In genomic region chr22:36141481-36141880, GRCh38 we compare ENCODE assay signal across 21 cellular contexts. TPM values are rescaled to one million over a fixed set of nuclear protein-coding genes. Genes with fewer than 3 reads are reported as not detected.
DNase-seq lines count a peak whose midpoint lies in the region; ATAC-seq, FAIRE-seq and TF ChIP-seq lines count a peak whose summit lies in the region.
"Had no signal": no experiment of that assay in that cellular context is flagged by ENCODE, and none has a peak within 500 bp of the region (broad histone marks: within the 10 kb centered on the region; RNA-seq: fewer than 3 reads in every experiment).

No MANE protein-coding gene starts in this region.

- no peak for TF ChIP-seq EP300 in gastroesophageal sphincter (IDR thresholded peaks at IDR 0.05)

- no peak overlapping the region for H3K4me3 ChIP-seq in naive thymus-derived CD4-positive, alpha-beta T cell (ENCODE audit: low read length)
- no peak overlapping the region for H3K4me3 ChIP-seq in gastroesophageal sphincter
- H3K4me3 ChIP-seq in thyroid gland (replicated peaks in 1 of 3): no peak overlapping the region
- H3K4me3 ChIP-seq: BLaER1, GM23338 had no signal

- H3K4me1 Mint-ChIP-seq in activated naive CD8-positive, alpha-beta T cell treated with anti-CD3 and anti-CD28 coated beads for 36 hours: peaks cover 23% of the 10 kb centered on the region
- H3K4me1 Mint-ChIP-seq in activated naive CD8-positive, alpha-beta T cell treated with anti-CD3 and anti-CD28 coated beads, Interleukin-2, amount 50 U/mL, for 24 hours: peaks cover 14% of the 10 kb centered on the region
- H3K4me1 Mint-ChIP-seq in central memory CD8-positive, alpha-beta T cell: peaks cover 22% of the 10 kb centered on the region
- H3K4me1 Mint-ChIP-seq in naive thymus-derived CD4-positive, alpha-beta T cell: peaks cover 4 to 52% (median 21%) of the 10 kb centered on the region in 7 donors

- 94% methylated on average over 5 of the region's 9 CpGs; no CpG with 5 or more reads in 1 of the 2 donors for WGBS in gastroesophageal sphincter (ENCODE audit: low coverage in 1 of 2), 2 donors
- 84 to 92% methylated on average over 8 to 9 of the region's 9 CpGs for WGBS in thyroid gland, 2 donors

- H3K36me3 Mint-ChIP-seq in activated naive CD8-positive, alpha-beta T cell treated with anti-CD3 and anti-CD28 coated beads for 36 hours: peaks cover 25% of the 10 kb centered on the region
- peaks cover 11% of the 10 kb centered on the region for H3K36me3 Mint-ChIP-seq in activated naive CD8-positive, alpha-beta T cell treated with anti-CD3 and anti-CD28 coated beads, Interleukin-2, amount 50 U/mL, for 24 hours (ENCODE audit: low read depth)
- peaks cover 35% of the 10 kb centered on the region for H3K36me3 Mint-ChIP-seq in central memory CD8-positive, alpha-beta T cell (ENCODE audit: insufficient read depth)
- H3K36me3 Mint-ChIP-seq in naive thymus-derived CD4-positive, alpha-beta T cell: peaks cover 10 to 56% (median 34%) of the 10 kb centered on the region in 5 donors

- no peak for ATAC-seq in activated naive CD8-positive, alpha-beta T cell treated with anti-CD3 and anti-CD28 coated beads, Interleukin-2, amount 50 U/mL, for 24 hours
- ATAC-seq in central memory CD8-positive, alpha-beta T cell (replicated peaks; ENCODE audit: extremely low read depth, poor library complexity, severe bottlenecking): no peak
- ATAC-seq in naive thymus-derived CD4-positive, alpha-beta T cell: no peak
- ATAC-seq in gastroesophageal sphincter: no peak
- ATAC-seq: CD8-positive, alpha-beta T cell; GM23338; HCT116 had no signal

- no peaks in the 10 kb centered on the region for H3K9me3 ChIP-seq in naive thymus-derived CD4-positive, alpha-beta T cell (ENCODE audit: control insufficient read depth in 2 of 3, low read length in 3 of 3)
- H3K9me3 ChIP-seq in gastroesophageal sphincter (no peaks in the 10 kb centered on the region), thyroid gland (no peaks in the 10 kb centered on the region)
- H3K9me3 ChIP-seq: BLaER1 had no signal

- FAIRE-seq in urothelium cell line (lab: Jason Lieb, UNC): peak; percentile 42
- FAIRE-seq: HTR-8/SVneo had no signal

- no peak for DNase-seq in activated naive CD8-positive, alpha-beta T cell treated with anti-CD3 and anti-CD28 coated beads for 36 hours
- no peak for DNase-seq in activated naive CD8-positive, alpha-beta T cell treated with anti-CD3 and anti-CD28 coated beads, Interleukin-2, amount 50 U/mL, for 24 hours
- DNase-seq in central memory CD8-positive, alpha-beta T cell (ENCODE audit: low spot score in 2 of 2): no peak
- DNase-seq in naive thymus-derived CD4-positive, alpha-beta T cell: no peak
- DNase-seq in urothelium cell line (ENCODE audit: low spot score) (no peak), thyroid gland (no peak), NOMO-1 (lab: John Stamatoyannopoulos, UW; ENCODE audit: unreplicated experiment in 2 of 2) (no peak)
- DNase-seq: 8988T; Calu3; CD8-positive, alpha-beta T cell; DMS79 treated with DMSO at 0.1 percent for 48 hours; GF-D8; H7; HFFc6 had no signal

- H3K27me3 Mint-ChIP-seq in activated naive CD8-positive, alpha-beta T cell treated with anti-CD3 and anti-CD28 coated beads for 36 hours: no peaks in the 10 kb centered on the region
- H3K27me3 Mint-ChIP-seq in activated naive CD8-positive, alpha-beta T cell treated with anti-CD3 and anti-CD28 coated beads, Interleukin-2, amount 50 U/mL, for 24 hours: no peaks in the 10 kb centered on the region
- no peaks in the 10 kb centered on the region for H3K27me3 Mint-ChIP-seq in central memory CD8-positive, alpha-beta T cell
- H3K27me3 Mint-ChIP-seq in naive thymus-derived CD4-positive, alpha-beta T cell: no peaks in the 10 kb centered on the region

- peaks cover 0 to 3% of the 10 kb centered on the region in 2 donors for H3K4me1 ChIP-seq in naive thymus-derived CD4-positive, alpha-beta T cell (ENCODE audit: control insufficient read depth in 2 of 2, insufficient read depth in 2 of 2, low read length in 2 of 2)
- H3K4me1 ChIP-seq in gastroesophageal sphincter (peaks cover 0 to 12% (median 3%) of the 10 kb centered on the region in 3 donors), thyroid gland (peaks cover 0 to 11% of the 10 kb centered on the region in 2 donors)
- H3K4me1 ChIP-seq: BLaER1 had no signal

- intact Hi-C loops in naive thymus-derived CD4-positive, alpha-beta T cell (cut with micrococcal nuclease): no loop called here
- intact Hi-C loops in thyroid gland (cut with DNase I): no loop called here

- no peaks in the 10 kb centered on the region for H3K9me3 Mint-ChIP-seq in activated naive CD8-positive, alpha-beta T cell treated with anti-CD3 and anti-CD28 coated beads for 36 hours
- H3K9me3 Mint-ChIP-seq in activated naive CD8-positive, alpha-beta T cell treated with anti-CD3 and anti-CD28 coated beads, Interleukin-2, amount 50 U/mL, for 24 hours: no peaks in the 10 kb centered on the region
- no peaks in the 10 kb centered on the region for H3K9me3 Mint-ChIP-seq in central memory CD8-positive, alpha-beta T cell
- H3K9me3 Mint-ChIP-seq in naive thymus-derived CD4-positive, alpha-beta T cell: peaks cover 0 to 4% (median 0%) of the 10 kb centered on the region in 11 donors
- H3K9me3 Mint-ChIP-seq: CD14-positive monocyte; CD8-positive, alpha-beta T cell; GM23338; HFFc6 had no signal

- H3K36me3 ChIP-seq in naive thymus-derived CD4-positive, alpha-beta T cell (ENCODE audit: control insufficient read depth in 2 of 3, insufficient read depth in 3 of 3, low read length in 3 of 3): peaks cover 13 to 57% (median 38%) of the 10 kb centered on the region in 3 experiments
- peaks cover 0 to 50% of the 10 kb centered on the region in 2 donors for H3K36me3 ChIP-seq in gastroesophageal sphincter
- no peaks in the 10 kb centered on the region for H3K36me3 ChIP-seq in thyroid gland

- no peak for TF ChIP-seq CTCF in gastroesophageal sphincter (IDR thresholded peaks at IDR 0.05)
- TF ChIP-seq CTCF in thyroid gland (IDR thresholded peaks at IDR 0.05): no peak

- no peak overlapping the region for H3K4me3 Mint-ChIP-seq in activated naive CD8-positive, alpha-beta T cell treated with anti-CD3 and anti-CD28 coated beads for 36 hours
- no peak overlapping the region for H3K4me3 Mint-ChIP-seq in activated naive CD8-positive, alpha-beta T cell treated with anti-CD3 and anti-CD28 coated beads, Interleukin-2, amount 50 U/mL, for 24 hours
- no peak overlapping the region for H3K4me3 Mint-ChIP-seq in central memory CD8-positive, alpha-beta T cell
- no peak overlapping the region for H3K4me3 Mint-ChIP-seq in naive thymus-derived CD4-positive, alpha-beta T cell
- H3K4me3 Mint-ChIP-seq: CD14-positive monocyte; CD8-positive, alpha-beta T cell; GM23338; HFFc6 had no signal

- TF ChIP-seq POLR2A in gastroesophageal sphincter (IDR thresholded peaks at IDR 0.05): no peak
- no peak for TF ChIP-seq POLR2A in thyroid gland (IDR thresholded peaks at IDR 0.05)

- CTCF ChIA-PET in naive thymus-derived CD4-positive, alpha-beta T cell (lab: Charles Lee): interaction anchor here (0.6 to 6.1 kb wide), 4 partner anchors 10 to 346 kb away, joined by 3 to 65 read pairs (median 4); no protein-coding TSS in a partner anchor

- POLR2A ChIA-PET in naive thymus-derived CD4-positive, alpha-beta T cell (lab: Charles Lee): no interaction called here

- H3K27ac Mint-ChIP-seq in activated naive CD8-positive, alpha-beta T cell treated with anti-CD3 and anti-CD28 coated beads for 36 hours: peak overlapping the region; percentile 4
- H3K27ac Mint-ChIP-seq in activated naive CD8-positive, alpha-beta T cell treated with anti-CD3 and anti-CD28 coated beads, Interleukin-2, amount 50 U/mL, for 24 hours: no peak overlapping the region
- H3K27ac Mint-ChIP-seq in central memory CD8-positive, alpha-beta T cell (ENCODE audit: low read depth): peak overlapping the region; percentile 25
- peak overlapping the region in 6 of 9 donors; percentile 39 to 82 (median 64) for H3K27ac Mint-ChIP-seq in naive thymus-derived CD4-positive, alpha-beta T cell
- H3K27ac Mint-ChIP-seq: GM23338, HFFc6 had no signal

- H3K27me3 ChIP-seq in naive thymus-derived CD4-positive, alpha-beta T cell (ENCODE audit: control insufficient read depth in 2 of 2, insufficient read depth in 2 of 2, low read length in 2 of 2): no peaks in the 10 kb centered on the region
- H3K27me3 ChIP-seq in gastroesophageal sphincter: no peaks in the 10 kb centered on the region
- H3K27me3 ChIP-seq in thyroid gland: no peaks in the 10 kb centered on the region
- H3K27me3 ChIP-seq: BLaER1 had no signal

- no peak overlapping the region for H3K27ac ChIP-seq in naive thymus-derived CD4-positive, alpha-beta T cell (ENCODE audit: low read depth, low read length)
- no peak overlapping the region for H3K27ac ChIP-seq in gastroesophageal sphincter
- no peak overlapping the region for H3K27ac ChIP-seq in thyroid gland
- H3K27ac ChIP-seq: BLaER1 had no signal

RNA-seq across cellular contexts. Expression of gene APOL3, which starts 19.1 kb away (rescaled TPM):
- total RNA-seq in activated naive CD8-positive, alpha-beta T cell treated with anti-CD3 and anti-CD28 coated beads for 36 hours: 10 to 100 TPM; 55.0 to 56.3 TPM
- 100 to 1,000 TPM; 121 to 212 (median 175) TPM for total RNA-seq in naive thymus-derived CD4-positive, alpha-beta T cell
- 10 to 100 TPM; 56.9 to 83.9 TPM for polyA plus RNA-seq in naive thymus-derived CD4-positive, alpha-beta T cell
- total RNA-seq in gastroesophageal sphincter: 10 to 100 TPM; 35.5 to 80.5 (median 41.6) TPM
- total RNA-seq in thyroid gland: 10 to 100 TPM; 23.3 to 91.9 (median 59.9) TPM
- total RNA-seq: A673, GM23338 had no signal
- polyA plus RNA-seq: GM23338 had no signal
